Comparison of ENCODE assay signal across 1 cellular context in genomic region chr20:36501367-36502006, GRCh38.
TF ChIP-seq lines count a peak whose summit lies in the region.

No MANE protein-coding gene starts in this region.

TF ChIP-seq in HepG2, 621 proteins besides CTCF, POLR2A, EP300 and RAD21:
- TF ChIP-seq ZMYM2 (CRISPR knock-in tag; IDR thresholded peaks at IDR 0.05): no peak
- TF ChIP-seq SMC3 (IDR thresholded peaks at IDR 0.05; ENCODE audit: low read length): no peak
- TF ChIP-seq ZNF878 (CRISPR knock-in tag; IDR thresholded peaks at IDR 0.05): no peak
- no peak for TF ChIP-seq HNRNPK (IDR thresholded peaks at IDR 0.05; ENCODE audit: low read depth, low read length, poor library complexity, severe bottlenecking)
- TF ChIP-seq, protein P1, sequence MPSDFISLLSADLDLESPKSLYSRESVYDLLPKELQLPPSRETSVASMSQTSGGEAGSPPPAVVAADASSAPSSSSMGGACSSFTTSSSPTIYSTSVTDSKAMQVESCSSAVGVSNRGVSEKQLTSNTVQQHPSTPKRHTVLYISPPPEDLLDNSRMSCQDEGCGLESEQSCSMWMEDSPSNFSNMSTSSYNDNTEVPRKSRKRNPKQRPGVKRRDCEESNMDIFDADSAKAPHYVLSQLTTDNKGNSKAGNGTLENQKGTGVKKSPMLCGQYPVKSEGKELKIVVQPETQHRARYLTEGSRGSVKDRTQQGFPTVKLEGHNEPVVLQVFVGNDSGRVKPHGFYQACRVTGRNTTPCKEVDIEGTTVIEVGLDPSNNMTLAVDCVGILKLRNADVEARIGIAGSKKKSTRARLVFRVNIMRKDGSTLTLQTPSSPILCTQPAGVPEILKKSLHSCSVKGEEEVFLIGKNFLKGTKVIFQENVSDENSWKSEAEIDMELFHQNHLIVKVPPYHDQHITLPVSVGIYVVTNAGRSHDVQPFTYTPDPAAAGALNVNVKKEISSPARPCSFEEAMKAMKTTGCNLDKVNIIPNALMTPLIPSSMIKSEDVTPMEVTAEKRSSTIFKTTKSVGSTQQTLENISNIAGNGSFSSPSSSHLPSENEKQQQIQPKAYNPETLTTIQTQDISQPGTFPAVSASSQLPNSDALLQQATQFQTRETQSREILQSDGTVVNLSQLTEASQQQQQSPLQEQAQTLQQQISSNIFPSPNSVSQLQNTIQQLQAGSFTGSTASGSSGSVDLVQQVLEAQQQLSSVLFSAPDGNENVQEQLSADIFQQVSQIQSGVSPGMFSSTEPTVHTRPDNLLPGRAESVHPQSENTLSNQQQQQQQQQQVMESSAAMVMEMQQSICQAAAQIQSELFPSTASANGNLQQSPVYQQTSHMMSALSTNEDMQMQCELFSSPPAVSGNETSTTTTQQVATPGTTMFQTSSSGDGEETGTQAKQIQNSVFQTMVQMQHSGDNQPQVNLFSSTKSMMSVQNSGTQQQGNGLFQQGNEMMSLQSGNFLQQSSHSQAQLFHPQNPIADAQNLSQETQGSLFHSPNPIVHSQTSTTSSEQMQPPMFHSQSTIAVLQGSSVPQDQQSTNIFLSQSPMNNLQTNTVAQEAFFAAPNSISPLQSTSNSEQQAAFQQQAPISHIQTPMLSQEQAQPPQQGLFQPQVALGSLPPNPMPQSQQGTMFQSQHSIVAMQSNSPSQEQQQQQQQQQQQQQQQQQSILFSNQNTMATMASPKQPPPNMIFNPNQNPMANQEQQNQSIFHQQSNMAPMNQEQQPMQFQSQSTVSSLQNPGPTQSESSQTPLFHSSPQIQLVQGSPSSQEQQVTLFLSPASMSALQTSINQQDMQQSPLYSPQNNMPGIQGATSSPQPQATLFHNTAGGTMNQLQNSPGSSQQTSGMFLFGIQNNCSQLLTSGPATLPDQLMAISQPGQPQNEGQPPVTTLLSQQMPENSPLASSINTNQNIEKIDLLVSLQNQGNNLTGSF (CRISPR knock-in tag; IDR thresholded peaks at IDR 0.05): no peak
- TF ChIP-seq RBM22 (optimal IDR thresholded peaks at IDR 0.05; ENCODE audit: low read length): peak; percentile 72
